ENCODE assay signal across 8 cellular contexts in genomic region chr12:132414634-132415340, GRCh38.
DNase-seq lines count a peak whose midpoint lies in the region; ATAC-seq and TF ChIP-seq lines count a peak whose summit lies in the region.

No MANE protein-coding gene starts in this region.

- H3K27me3 Mint-ChIP-seq in GM23338 (ENCODE audit: insufficient read depth, low read depth, poor library complexity) (peaks cover 36% of the 10 kb centered on the region), progenitor cell of endocrine pancreas (peaks cover 33% of the 10 kb centered on the region)

- no peaks in the 10 kb centered on the region; the same call in 2 of the 3 replicates for H3K4me1 Mint-ChIP-seq in GM23338
- H3K4me1 Mint-ChIP-seq in progenitor cell of endocrine pancreas (ENCODE audit: low read depth): no peaks in the 10 kb centered on the region

- H3K4me3 ChIP-seq in DND-41 (ENCODE audit: low read depth in 1 of 2, low read length in 2 of 2): no peak overlapping the region
- H3K4me3 ChIP-seq in GM23338: no peak overlapping the region
- no peak overlapping the region for H3K4me3 ChIP-seq in MM.1S (ENCODE audit: low read length)

- H3K27ac ChIP-seq in DND-41 (ENCODE audit: low read length) (no peak overlapping the region), GM23338 (ENCODE audit: low read depth) (no peak overlapping the region), MM.1S (ENCODE audit: low read length) (no peak overlapping the region)

- H3K27me3 ChIP-seq in DND-41 (ENCODE audit: insufficient read depth, low read length, poor library complexity): no peaks in the 10 kb centered on the region
- peaks cover 25% of the 10 kb centered on the region for H3K27me3 ChIP-seq in GM23338 (ENCODE audit: insufficient read depth)
- H3K27me3 ChIP-seq in MM.1S (replicated peaks; ENCODE audit: insufficient read depth, low read length): peaks cover 4% of the 10 kb centered on the region; the same call in 1 of the 2 replicates

- H3K9ac ChIP-seq in DND-41 (ENCODE audit: low read depth, low read length): no peak overlapping the region
- no peak overlapping the region for H3K9ac ChIP-seq in MM.1S (ENCODE audit: low read length)

- H3K36me3 ChIP-seq in DND-41 (ENCODE audit: insufficient read depth, low read length) (no peaks in the 10 kb centered on the region), GM23338 (ENCODE audit: insufficient read depth) (no peaks in the 10 kb centered on the region), MM.1S (replicated peaks; ENCODE audit: insufficient read depth, low read length) (no peaks in the 10 kb centered on the region)

- H4K20me1 ChIP-seq in DND-41 (ENCODE audit: insufficient read depth, low read length) (peaks cover 4% of the 10 kb centered on the region; the same call in 1 of the 2 replicates), GM23338 (replicated peaks; ENCODE audit: insufficient read depth) (no peaks in the 10 kb centered on the region), MM.1S (ENCODE audit: insufficient read depth, low read length) (no peaks in the 10 kb centered on the region)

- H3K9me2 ChIP-seq in GM23338 (ENCODE audit: insufficient read depth) (no peaks in the 10 kb centered on the region), MM.1S (replicated peaks; ENCODE audit: insufficient read depth, low read length) (no peaks in the 10 kb centered on the region)

- no peaks in the 10 kb centered on the region for H3K79me2 ChIP-seq in DND-41 (ENCODE audit: insufficient read depth, low read length)
- H3K79me2 ChIP-seq in GM23338 (replicated peaks; ENCODE audit: insufficient read depth): no peaks in the 10 kb centered on the region
- no peaks in the 10 kb centered on the region for H3K79me2 ChIP-seq in MM.1S (ENCODE audit: low read length)

- DNase-seq in DND-41 (peak; percentile 77), GM23338 (ENCODE audit: low spot score) (peak; percentile 92), MM.1S (peak; percentile 39), SK-MEL-5 (ENCODE audit: low read depth, low spot score) (peak; percentile 84), glomerular visceral epithelial cell (ENCODE audit: extremely low spot score) (peak; percentile 75), progenitor cell of endocrine pancreas (ENCODE audit: low spot score, unreplicated experiment) (peak; percentile 77), ureter (ENCODE audit: low spot score) (peak; percentile 83)
- DNase-seq in activated naive CD4-positive, alpha-beta T cell treated with Interleukin-2 at 50 U/mL for 16 hours: peak; percentile 75

- ATAC-seq in DND-41 (ENCODE audit: insufficient read depth, low read depth) (peak; percentile 94), GM23338 (peak; percentile 94)

- peaks cover 5% of the 10 kb centered on the region; the same call in 1 of the 2 replicates for H3K4me1 ChIP-seq in DND-41 (ENCODE audit: insufficient read depth, low read length)
- no peaks in the 10 kb centered on the region for H3K4me1 ChIP-seq in GM23338 (ENCODE audit: insufficient read depth)
- no peaks in the 10 kb centered on the region for H3K4me1 ChIP-seq in MM.1S (ENCODE audit: low read length)

- no peak overlapping the region for H3K4me3 Mint-ChIP-seq in GM23338
- no peak overlapping the region for H3K4me3 Mint-ChIP-seq in progenitor cell of endocrine pancreas (ENCODE audit: low read depth)

- peak; percentile 87 for TF ChIP-seq CTCF in DND-41 (IDR thresholded peaks at IDR 0.05; ENCODE audit: borderline replicate concordance, extremely low read depth, low read length, poor library complexity, severe bottlenecking)
- TF ChIP-seq CTCF in GM23338 (conservative IDR thresholded peaks at IDR 0.05; ENCODE audit: low read depth in 2 of 2): peak; percentile 74 to 95
- peak; percentile 56 for TF ChIP-seq CTCF in MM.1S (IDR thresholded peaks at IDR 0.05; ENCODE audit: low read length)
- TF ChIP-seq CTCF in progenitor cell of endocrine pancreas (IDR thresholded peaks at IDR 0.05; ENCODE audit: unreplicated experiment): peak; percentile 92

- in situ Hi-C loops in SK-MEL-5 (cut with HindIII; ENCODE audit: low pct_unique_long_range_greater_than_20kb, low sequenced_read_pairs): no loop called here

- H3F3A ChIP-seq in GM23338 (replicated peaks; ENCODE audit: low read depth) (no peaks in the 10 kb centered on the region), MM.1S (ENCODE audit: insufficient read depth, low read length) (no peaks in the 10 kb centered on the region)

- H3K27ac Mint-ChIP-seq in GM23338 (no peak overlapping the region), progenitor cell of endocrine pancreas (no peak overlapping the region)

- H3K9me3 ChIP-seq in DND-41 (ENCODE audit: insufficient read depth, low read length, severe bottlenecking) (no peaks in the 10 kb centered on the region), MM.1S (replicated peaks; ENCODE audit: insufficient read depth, low read length) (no peaks in the 10 kb centered on the region)

- H3K9me3 Mint-ChIP-seq in GM23338: no peaks in the 10 kb centered on the region; the same call in 2 of the 3 replicates
- no peaks in the 10 kb centered on the region for H3K9me3 Mint-ChIP-seq in progenitor cell of endocrine pancreas (ENCODE audit: low read depth)

- H3K4me2 ChIP-seq in DND-41 (ENCODE audit: insufficient read depth, low read length) (no peak overlapping the region), GM23338 (no peak overlapping the region), MM.1S (ENCODE audit: low read depth, low read length) (no peak overlapping the region)

- H2AFZ ChIP-seq in DND-41 (ENCODE audit: low read depth, low read length) (peak overlapping the region; percentile 58; the same call in 1 of the 2 replicates), GM23338 (no peak overlapping the region), MM.1S (ENCODE audit: low read length) (no peak overlapping the region)

- H3K36me3 Mint-ChIP-seq in GM23338 (ENCODE audit: low read depth) (no peaks in the 10 kb centered on the region; the same call in 2 of the 3 replicates), progenitor cell of endocrine pancreas (ENCODE audit: insufficient read depth) (no peaks in the 10 kb centered on the region)

TF ChIP-seq in GM23338, 12 proteins besides CTCF, POLR2A, EP300 and RAD21:
- TF ChIP-seq CREB1 (CRISPR knock-in tag; IDR thresholded peaks at IDR 0.05; ENCODE audit: low read depth): no peak
- no peak for TF ChIP-seq ETS1 (IDR thresholded peaks at IDR 0.05)
- no peak for TF ChIP-seq REST (IDR thresholded peaks at IDR 0.05; ENCODE audit: unreplicated experiment)
- TF ChIP-seq ZNF114 (CRISPR knock-in tag; IDR thresholded peaks at IDR 0.05): no peak
- no peak for TF ChIP-seq EZH2phosphoT487 (IDR thresholded peaks at IDR 0.05; ENCODE audit: unreplicated experiment)
- TF ChIP-seq ZNF331 (CRISPR knock-in tag; IDR thresholded peaks at IDR 0.05; ENCODE audit: low read depth): no peak
- no peak for TF ChIP-seq JUNB (IDR thresholded peaks at IDR 0.05; ENCODE audit: unreplicated experiment)

Comparison
In these comparisons a context has a peak if more than half of its experiments do, and no peak if none do; other contexts are left out.
1. DNase-seq: peak in every context shown above with its lines; median percentile 92 in GM23338; 84 in SK-MEL-5; 83 in ureter; 77 in DND-41; 77 in progenitor cell of endocrine pancreas; 75 in activated naive CD4-positive, alpha-beta T cell treated with Interleukin-2 at 50 U/mL for 16 hours; 75 in glomerular visceral epithelial cell; 39 in MM.1S.